In genomic region chr1:46247433-46248121, GRCh38 we compare ENCODE assay signal across 8 cellular contexts. TPM values are rescaled to one million over a fixed set of nuclear protein-coding genes. Genes with fewer than 3 reads are reported as not detected.
A peak's percentile ranks its signal among the peaks of the same experiment; 100 is the strongest.
DNase-seq lines count a peak whose midpoint lies in the region; ATAC-seq lines count a peak whose summit lies in the region.

Gene RAD54L, plus strand, starts transcription at chr1:46247763. Its CDS starts 643 bp downstream, at chr1:46248406.

- peak within 1 kb of the TSS; percentile 74 to 93 (median 84) for H3K27ac Mint-ChIP-seq in CD8-positive, alpha-beta memory T cell
- H3K27ac Mint-ChIP-seq in activated CD8-positive, alpha-beta T cell treated with anti-CD3 and anti-CD28 coated beads, Interleukin-2, amount 10 ng/mL, durations not matched to agents 7 days and 5 days, result peak within 1 kb of the TSS; percentile 98

- H3K4me1 Mint-ChIP-seq in CD8-positive, alpha-beta memory T cell, result peaks cover 13 to 20% (median 17%) of the 10 kb centered on the region in 3 donors
- H3K4me1 Mint-ChIP-seq in activated CD8-positive, alpha-beta T cell treated with anti-CD3 and anti-CD28 coated beads, Interleukin-2, amount 10 ng/mL, durations not matched to agents 7 days and 5 days (ENCODE audit: low read depth), result peaks cover 45% of the 10 kb centered on the region

- no peaks in the 10 kb centered on the region for H3K27me3 ChIP-seq in CD8-positive, alpha-beta memory T cell (ENCODE audit: insufficient read depth, low read length, poor library complexity, severe bottlenecking)

- H3K36me3 Mint-ChIP-seq in CD8-positive, alpha-beta memory T cell, result peaks cover 0 to 2% (median 0%) of the 10 kb centered on the region in 3 donors
- H3K36me3 Mint-ChIP-seq in activated CD8-positive, alpha-beta T cell treated with anti-CD3 and anti-CD28 coated beads, Interleukin-2, amount 10 ng/mL, durations not matched to agents 7 days and 5 days (ENCODE audit: low read depth), result peaks cover 39% of the 10 kb centered on the region

- H3K4me3 Mint-ChIP-seq in CD8-positive, alpha-beta memory T cell, result peak within 1 kb of the TSS; percentile 87 to 97 (median 93)
- peak within 1 kb of the TSS; percentile 93 for H3K4me3 Mint-ChIP-seq in activated CD8-positive, alpha-beta T cell treated with anti-CD3 and anti-CD28 coated beads, Interleukin-2, amount 10 ng/mL, durations not matched to agents 7 days and 5 days

- H3K27ac ChIP-seq in CD8-positive, alpha-beta memory T cell (ENCODE audit: low read depth, low read length), result peak within 1 kb of the TSS; percentile 74

- peaks cover 9% of the 10 kb centered on the region for H3K4me1 ChIP-seq in CD8-positive, alpha-beta memory T cell (ENCODE audit: insufficient read depth, low read length)

- H3K27me3 Mint-ChIP-seq in CD8-positive, alpha-beta memory T cell, result no peaks in the 10 kb centered on the region
- peaks cover 2% of the 10 kb centered on the region for H3K27me3 Mint-ChIP-seq in activated CD8-positive, alpha-beta T cell treated with anti-CD3 and anti-CD28 coated beads, Interleukin-2, amount 10 ng/mL, durations not matched to agents 7 days and 5 days (ENCODE audit: low read depth)

- peak within 1 kb of the TSS; percentile 95 for H3K4me3 ChIP-seq in CD8-positive, alpha-beta memory T cell (ENCODE audit: low read length)

- H3K9me3 ChIP-seq in CD8-positive, alpha-beta memory T cell (ENCODE audit: low read length), result no peaks in the 10 kb centered on the region

- POLR2A ChIA-PET in CD8-positive, alpha-beta memory T cell (lab: Charles Lee), result interaction anchor here (0.9 to 1.6 kb wide), 4 partner anchors 49 to 944 kb away, joined by 3 to 8 read pairs (median 4); partner anchors contain the start of genes LRRC41, POMGNT1 and UQCRH
- POLR2A ChIA-PET in activated CD8-positive, alpha-beta T cell treated with anti-CD3 and anti-CD28 coated beads, Interleukin-2, amount 10 ng/mL, durations not matched to agents 7 days and 5 days (lab: Charles Lee), result interaction anchor here (0.5 to 3.1 kb wide), 13 partner anchors 16 to 663 kb away, joined by 3 to 21 read pairs (median 4); partner anchors contain the start of genes GPBP1L1, LRRC41, NASP and NSUN4

- no peaks in the 10 kb centered on the region for H3K36me3 ChIP-seq in CD8-positive, alpha-beta memory T cell (ENCODE audit: insufficient read depth, low read length)

- ATAC-seq in GM19468 (IDR thresholded peaks at IDR 0.05; ENCODE audit: extremely low read depth, unreplicated experiment), result peak; percentile 88
- ATAC-seq in activated CD8-positive, alpha-beta T cell treated with anti-CD3 and anti-CD28 coated beads, Interleukin-2, amount 10 ng/mL, durations not matched to agents 7 days and 5 days, result peak; percentile 93

- peak; percentile 93 to 98 (median 94) for DNase-seq in CD8-positive, alpha-beta memory T cell
- DNase-seq in HS-5 (ENCODE audit: low read depth) (peak; percentile 95), NK-92 (lab: John Stamatoyannopoulos, UW; ENCODE audit: unreplicated experiment) (peak; percentile 72), lung microvascular endothelial cell (ENCODE audit: low read depth in 2 of 2) (peak; percentile 99)
- peak; percentile 98 for DNase-seq in activated CD8-positive, alpha-beta T cell treated with anti-CD3 and anti-CD28 coated beads, Interleukin-2, amount 10 ng/mL, durations not matched to agents 7 days and 5 days
- DNase-seq in effector CD8-positive, alpha-beta T cell (lab: John Stamatoyannopoulos, UW), result peak; percentile 92
- peak; percentile 86 to 96 (median 94) for DNase-seq in stimulated activated CD4-positive, alpha-beta T cell treated with anti-CD3 and anti-CD28 coated beads, TNF-alpha, amount 100 ng/mL, for 4 hours (ENCODE audit: low read depth in 3 of 3)

- CTCF ChIA-PET in CD8-positive, alpha-beta memory T cell (lab: Charles Lee), result interaction anchor here (0.6 to 4.4 kb wide), 6 partner anchors 24 to 184 kb away, joined by 3 to 31 read pairs (median 4); partner anchors contain the start of genes LRRC41, NSUN4 and UQCRH
- CTCF ChIA-PET in activated CD8-positive, alpha-beta T cell treated with anti-CD3 and anti-CD28 coated beads, Interleukin-2, amount 10 ng/mL, durations not matched to agents 7 days and 5 days (lab: Charles Lee), result interaction anchor here (0.6 to 4.6 kb wide), 10 partner anchors 12 to 212 kb away, joined by 3 to 60 read pairs (median 4); partner anchors contain the start of genes LRRC41, NSUN4, POMGNT1 and UQCRH

- H3K9me3 Mint-ChIP-seq in CD8-positive, alpha-beta memory T cell, result no peaks in the 10 kb centered on the region
- H3K9me3 Mint-ChIP-seq in activated CD8-positive, alpha-beta T cell treated with anti-CD3 and anti-CD28 coated beads, Interleukin-2, amount 10 ng/mL, durations not matched to agents 7 days and 5 days (ENCODE audit: insufficient read depth), result no peaks in the 10 kb centered on the region

RNA-seq across cellular contexts. Expression of gene RAD54L, which starts in this region (rescaled TPM):
- total RNA-seq in CD8-positive, alpha-beta memory T cell, result 10 to 100 TPM; 50.7 to 53.7 TPM
- 0.39 TPM for polyA plus RNA-seq in CD8-positive, alpha-beta memory T cell
- total RNA-seq in activated CD8-positive, alpha-beta T cell treated with anti-CD3 and anti-CD28 coated beads, Interleukin-2, amount 10 ng/mL, durations not matched to agents 7 days and 5 days, result 10 to 100 TPM; 59.3 to 63.9 TPM
- total RNA-seq in lung microvascular endothelial cell, result 0.79 and 2.2 TPM in 2 replicates

Comparison
In these comparisons a context has a peak if more than half of its experiments do, and no peak if none do; other contexts are left out.
1. Peak in every context shown above with its lines: DNase-seq, ATAC-seq, H3K4me3 ChIP-seq and H3K27ac ChIP-seq.
2. RNA of gene RAD54L (total RNA-seq): 59.3 to 63.9 TPM in activated CD8-positive, alpha-beta T cell treated with anti-CD3 and anti-CD28 coated beads, Interleukin-2, amount 10 ng/mL, durations not matched to agents 7 days and 5 days and 50.7 to 53.7 TPM in CD8-positive, alpha-beta memory T cell; 0.79 to 2.2 TPM in lung microvascular endothelial cell; every median in the first group is over 10 times any median in the second.